In the genomic region with DNA sequence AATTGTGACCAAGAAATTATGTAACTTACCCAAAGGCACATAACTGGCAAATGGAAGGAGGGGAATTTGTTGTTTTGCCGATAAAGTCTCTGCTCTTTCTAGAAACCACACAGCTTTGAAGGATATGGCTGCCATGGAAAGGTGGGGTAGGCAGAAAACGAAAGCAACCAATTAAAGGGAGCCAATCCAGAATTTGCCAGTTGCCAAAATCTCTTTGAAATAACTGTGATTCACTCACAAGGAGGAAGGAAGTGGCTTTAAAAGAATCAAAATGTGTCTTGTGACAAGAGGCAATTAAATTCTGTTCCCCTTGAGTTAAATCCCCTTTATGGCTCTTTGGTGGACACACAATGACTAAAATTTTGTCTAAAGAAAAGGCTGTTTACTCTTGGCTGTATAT, we compare ENCODE assay signal across 1 cellular context.
TF ChIP-seq lines count a peak whose summit lies in the region.

No MANE protein-coding gene starts in this region.

TF ChIP-seq in GM23338, 12 proteins besides CTCF, POLR2A, EP300 and RAD21 (continued from another document):
- TF ChIP-seq ZNF462 (CRISPR knock-in tag; IDR thresholded peaks at IDR 0.05) (no peak), JUNB (IDR thresholded peaks at IDR 0.05; ENCODE audit: unreplicated experiment) (no peak), ZNF114 (CRISPR knock-in tag; IDR thresholded peaks at IDR 0.05) (no peak), ZNF331 (CRISPR knock-in tag; IDR thresholded peaks at IDR 0.05; ENCODE audit: low read depth) (no peak), REST (IDR thresholded peaks at IDR 0.05; ENCODE audit: unreplicated experiment) (no peak), POLR2AphosphoS5 (IDR thresholded peaks at IDR 0.05; ENCODE audit: low read depth) (no peak), STAT1 (IDR thresholded peaks at IDR 0.05; ENCODE audit: unreplicated experiment) (no peak), EZH2phosphoT487 (IDR thresholded peaks at IDR 0.05; ENCODE audit: unreplicated experiment) (no peak), CREB1 (CRISPR knock-in tag; IDR thresholded peaks at IDR 0.05; ENCODE audit: low read depth) (no peak), NANOG (IDR thresholded peaks at IDR 0.05; ENCODE audit: borderline replicate concordance) (no peak)
- TF ChIP-seq, protein P1, sequence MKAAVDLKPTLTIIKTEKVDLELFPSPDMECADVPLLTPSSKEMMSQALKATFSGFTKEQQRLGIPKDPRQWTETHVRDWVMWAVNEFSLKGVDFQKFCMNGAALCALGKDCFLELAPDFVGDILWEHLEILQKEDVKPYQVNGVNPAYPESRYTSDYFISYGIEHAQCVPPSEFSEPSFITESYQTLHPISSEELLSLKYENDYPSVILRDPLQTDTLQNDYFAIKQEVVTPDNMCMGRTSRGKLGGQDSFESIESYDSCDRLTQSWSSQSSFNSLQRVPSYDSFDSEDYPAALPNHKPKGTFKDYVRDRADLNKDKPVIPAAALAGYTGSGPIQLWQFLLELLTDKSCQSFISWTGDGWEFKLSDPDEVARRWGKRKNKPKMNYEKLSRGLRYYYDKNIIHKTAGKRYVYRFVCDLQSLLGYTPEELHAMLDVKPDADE (IDR thresholded peaks at IDR 0.05), result no peak
